ENCODE assay signal across 1 cellular context in the genomic region with DNA sequence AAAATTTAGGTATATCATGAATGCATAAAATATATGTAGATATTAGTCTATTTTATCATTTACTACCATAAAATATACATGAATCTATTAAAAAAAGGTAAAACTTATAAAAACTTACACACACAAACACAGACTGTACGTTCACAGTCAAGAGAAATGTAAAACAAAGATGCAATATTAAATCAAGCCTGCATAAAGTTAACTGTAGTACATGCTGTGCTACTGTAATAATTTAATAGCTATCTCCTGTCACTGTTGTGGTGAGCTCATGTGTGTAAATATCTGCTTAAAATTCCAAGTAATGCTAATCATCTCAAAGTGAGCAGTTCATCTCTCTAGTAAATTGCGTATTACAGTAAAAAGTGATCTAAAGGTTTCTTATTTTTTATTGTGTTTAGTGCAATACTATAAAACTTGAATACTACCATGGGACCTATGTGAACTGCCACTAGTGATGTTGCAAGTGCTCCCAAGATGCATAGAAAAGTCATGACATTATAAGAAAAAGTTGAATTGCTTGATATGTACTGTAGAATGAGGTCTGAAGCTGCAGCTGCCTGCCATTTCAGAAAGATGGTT.
TF ChIP-seq lines count a peak whose summit lies in the region.

No MANE protein-coding gene starts in this region.

TF ChIP-seq in HEK293, 187 proteins besides CTCF, POLR2A, EP300 and RAD21 (continued from another document and continues in another):
- no peak for TF ChIP-seq GLI4 (tag by site-specific recombination; IDR thresholded peaks at IDR 0.05)
- no peak for TF ChIP-seq ZNF341 (tag by site-specific recombination; IDR thresholded peaks at IDR 0.05; ENCODE audit: low read depth)
- no peak for TF ChIP-seq SCRT1 (tag by site-specific recombination; IDR thresholded peaks at IDR 0.05; ENCODE audit: borderline replicate concordance)
- 0 out of 2 replicates have a peak, but pooled peaks have one; percentile 7 for TF ChIP-seq FEZF1 (tag by site-specific recombination; IDR thresholded peaks at IDR 0.05)
- TF ChIP-seq, protein P1, sequence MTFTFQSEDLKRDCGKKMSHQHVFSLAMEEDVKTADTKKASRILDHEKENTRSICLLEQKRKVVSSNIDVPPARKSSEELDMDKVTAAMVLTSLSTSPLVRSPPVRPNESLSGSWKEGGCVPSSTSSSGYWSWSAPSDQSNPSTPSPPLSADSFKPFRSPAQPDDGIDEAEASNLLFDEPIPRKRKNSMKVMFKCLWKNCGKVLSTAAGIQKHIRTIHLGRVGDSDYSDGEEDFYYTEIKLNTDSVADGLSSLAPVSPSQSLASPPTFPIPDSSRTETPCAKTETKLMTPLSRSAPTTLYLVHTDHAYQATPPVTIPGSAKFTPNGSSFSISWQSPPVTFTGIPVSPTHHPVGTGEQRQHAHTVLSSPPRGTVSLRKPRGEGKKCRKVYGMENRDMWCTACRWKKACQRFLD (tag by site-specific recombination; IDR thresholded peaks at IDR 0.05), result no peak
- TF ChIP-seq ZNF510 (tag by site-specific recombination; IDR thresholded peaks at IDR 0.05; ENCODE audit: insufficient replicate concordance), result no peak
- TF ChIP-seq, protein P2, sequence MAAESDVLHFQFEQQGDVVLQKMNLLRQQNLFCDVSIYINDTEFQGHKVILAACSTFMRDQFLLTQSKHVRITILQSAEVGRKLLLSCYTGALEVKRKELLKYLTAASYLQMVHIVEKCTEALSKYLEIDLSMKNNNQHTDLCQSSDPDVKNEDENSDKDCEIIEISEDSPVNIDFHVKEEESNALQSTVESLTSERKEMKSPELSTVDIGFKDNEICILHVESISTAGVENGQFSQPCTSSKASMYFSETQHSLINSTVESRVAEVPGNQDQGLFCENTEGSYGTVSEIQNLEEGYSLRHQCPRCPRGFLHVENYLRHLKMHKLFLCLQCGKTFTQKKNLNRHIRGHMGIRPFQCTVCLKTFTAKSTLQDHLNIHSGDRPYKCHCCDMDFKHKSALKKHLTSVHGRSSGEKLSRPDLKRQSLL (tag by site-specific recombination; IDR thresholded peaks at IDR 0.05), result no peak
- TF ChIP-seq TCF7L2 (IDR thresholded peaks at IDR 0.05; ENCODE audit: borderline replicate concordance, low read depth, low read length), result no peak
- TF ChIP-seq ZNF544 (tag by site-specific recombination; IDR thresholded peaks at IDR 0.05), result no peak
- no peak for TF ChIP-seq KLF16 (tag by site-specific recombination; IDR thresholded peaks at IDR 0.05)
- TF ChIP-seq ZNF211 (tag by site-specific recombination; IDR thresholded peaks at IDR 0.05; ENCODE audit: low read depth), result no peak
- TF ChIP-seq ZBTB1 (tag by site-specific recombination; IDR thresholded peaks at IDR 0.05), result no peak
- TF ChIP-seq SETDB1 (IDR thresholded peaks at IDR 0.05; ENCODE audit: insufficient read length, low read length), result no peak
- TF ChIP-seq, protein P3, sequence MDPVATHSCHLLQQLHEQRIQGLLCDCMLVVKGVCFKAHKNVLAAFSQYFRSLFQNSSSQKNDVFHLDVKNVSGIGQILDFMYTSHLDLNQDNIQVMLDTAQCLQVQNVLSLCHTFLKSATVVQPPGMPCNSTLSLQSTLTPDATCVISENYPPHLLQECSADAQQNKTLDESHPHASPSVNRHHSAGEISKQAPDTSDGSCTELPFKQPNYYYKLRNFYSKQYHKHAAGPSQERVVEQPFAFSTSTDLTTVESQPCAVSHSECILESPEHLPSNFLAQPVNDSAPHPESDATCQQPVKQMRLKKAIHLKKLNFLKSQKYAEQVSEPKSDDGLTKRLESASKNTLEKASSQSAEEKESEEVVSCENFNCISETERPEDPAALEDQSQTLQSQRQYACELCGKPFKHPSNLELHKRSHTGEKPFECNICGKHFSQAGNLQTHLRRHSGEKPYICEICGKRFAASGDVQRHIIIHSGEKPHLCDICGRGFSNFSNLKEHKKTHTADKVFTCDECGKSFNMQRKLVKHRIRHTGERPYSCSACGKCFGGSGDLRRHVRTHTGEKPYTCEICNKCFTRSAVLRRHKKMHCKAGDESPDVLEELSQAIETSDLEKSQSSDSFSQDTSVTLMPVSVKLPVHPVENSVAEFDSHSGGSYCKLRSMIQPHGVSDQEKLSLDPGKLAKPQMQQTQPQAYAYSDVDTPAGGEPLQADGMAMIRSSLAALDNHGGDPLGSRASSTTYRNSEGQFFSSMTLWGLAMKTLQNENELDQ (tag by site-specific recombination; IDR thresholded peaks at IDR 0.05; ENCODE audit: low read depth), result no peak
- TF ChIP-seq ZNF202 (tag by site-specific recombination; IDR thresholded peaks at IDR 0.05; ENCODE audit: borderline replicate concordance), result no peak
- no peak for TF ChIP-seq SALL2 (tag by site-specific recombination; IDR thresholded peaks at IDR 0.05; ENCODE audit: borderline replicate concordance)
- TF ChIP-seq PRDM1 (tag by site-specific recombination; IDR thresholded peaks at IDR 0.05), result no peak
- no peak for TF ChIP-seq ZNF248 (tag by site-specific recombination; IDR thresholded peaks at IDR 0.05)
- 0 out of 2 replicates have a peak, but pooled peaks have one; percentile 46 for TF ChIP-seq ZNF37A (tag by site-specific recombination; IDR thresholded peaks at IDR 0.05)
- no peak for TF ChIP-seq ZNF501 (tag by site-specific recombination; IDR thresholded peaks at IDR 0.05)
- no peak for TF ChIP-seq BCL11B (tag by site-specific recombination; IDR thresholded peaks at IDR 0.05; ENCODE audit: low read depth)
- TF ChIP-seq ZFP37 (tag by site-specific recombination; IDR thresholded peaks at IDR 0.05), result no peak
- no peak for TF ChIP-seq ZNF76 (tag by site-specific recombination; IDR thresholded peaks at IDR 0.05; ENCODE audit: borderline replicate concordance, low read depth)
- TF ChIP-seq ZNF394 (tag by site-specific recombination; IDR thresholded peaks at IDR 0.05; ENCODE audit: borderline replicate concordance), result no peak
- TF ChIP-seq, protein P4, sequence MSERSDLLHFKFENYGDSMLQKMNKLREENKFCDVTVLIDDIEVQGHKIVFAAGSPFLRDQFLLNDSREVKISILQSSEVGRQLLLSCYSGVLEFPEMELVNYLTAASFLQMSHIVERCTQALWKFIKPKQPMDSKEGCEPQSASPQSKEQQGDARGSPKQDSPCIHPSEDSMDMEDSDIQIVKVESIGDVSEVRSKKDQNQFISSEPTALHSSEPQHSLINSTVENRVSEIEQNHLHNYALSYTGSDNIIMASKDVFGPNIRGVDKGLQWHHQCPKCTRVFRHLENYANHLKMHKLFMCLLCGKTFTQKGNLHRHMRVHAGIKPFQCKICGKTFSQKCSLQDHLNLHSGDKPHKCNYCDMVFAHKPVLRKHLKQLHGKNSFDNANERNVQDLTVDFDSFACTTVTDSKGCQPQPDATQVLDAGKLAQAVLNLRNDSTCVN (tag by site-specific recombination; optimal IDR thresholded peaks at IDR 0.05), result no peak
- TF ChIP-seq ZNF114 (tag by site-specific recombination; IDR thresholded peaks at IDR 0.05), result peak; percentile 44; the same call in 1 of the 2 replicates
- TF ChIP-seq ZNF274 (IDR thresholded peaks at IDR 0.05; ENCODE audit: low read length), result no peak
- no peak for TF ChIP-seq ZNF274 (tag by site-specific recombination; IDR thresholded peaks at IDR 0.05; ENCODE audit: borderline replicate concordance)
- no peak for TF ChIP-seq ZNF146 (tag by site-specific recombination; IDR thresholded peaks at IDR 0.05)
- TF ChIP-seq ZNF768 (tag by site-specific recombination; IDR thresholded peaks at IDR 0.05), result 0 out of 2 replicates have a peak, but pooled peaks have one; percentile 4
- TF ChIP-seq ZFP3 (tag by site-specific recombination; IDR thresholded peaks at IDR 0.05; ENCODE audit: low read depth), result no peak
- no peak for TF ChIP-seq WT1 (tag by site-specific recombination; IDR thresholded peaks at IDR 0.05)
- no peak for TF ChIP-seq ZXDB (tag by site-specific recombination; IDR thresholded peaks at IDR 0.05)
- peak; percentile 26; the same call in 1 of the 2 replicates for TF ChIP-seq ZNF174 (tag by site-specific recombination; IDR thresholded peaks at IDR 0.05)
- no peak for TF ChIP-seq ZNF366 (tag by site-specific recombination; conservative IDR thresholded peaks at IDR 0.05)
- TF ChIP-seq, protein P5, sequence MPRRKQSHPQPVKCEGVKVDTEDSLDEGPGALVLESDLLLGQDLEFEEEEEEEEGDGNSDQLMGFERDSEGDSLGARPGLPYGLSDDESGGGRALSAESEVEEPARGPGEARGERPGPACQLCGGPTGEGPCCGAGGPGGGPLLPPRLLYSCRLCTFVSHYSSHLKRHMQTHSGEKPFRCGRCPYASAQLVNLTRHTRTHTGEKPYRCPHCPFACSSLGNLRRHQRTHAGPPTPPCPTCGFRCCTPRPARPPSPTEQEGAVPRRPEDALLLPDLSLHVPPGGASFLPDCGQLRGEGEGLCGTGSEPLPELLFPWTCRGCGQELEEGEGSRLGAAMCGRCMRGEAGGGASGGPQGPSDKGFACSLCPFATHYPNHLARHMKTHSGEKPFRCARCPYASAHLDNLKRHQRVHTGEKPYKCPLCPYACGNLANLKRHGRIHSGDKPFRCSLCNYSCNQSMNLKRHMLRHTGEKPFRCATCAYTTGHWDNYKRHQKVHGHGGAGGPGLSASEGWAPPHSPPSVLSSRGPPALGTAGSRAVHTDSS (tag by site-specific recombination; IDR thresholded peaks at IDR 0.05), result peak; percentile 16; the same call in 1 of the 2 replicates
- no peak for TF ChIP-seq ZNF629 (tag by site-specific recombination; IDR thresholded peaks at IDR 0.05)
- no peak for TF ChIP-seq ZNF561 (tag by site-specific recombination; IDR thresholded peaks at IDR 0.05; ENCODE audit: borderline replicate concordance)
- TF ChIP-seq, protein P6, sequence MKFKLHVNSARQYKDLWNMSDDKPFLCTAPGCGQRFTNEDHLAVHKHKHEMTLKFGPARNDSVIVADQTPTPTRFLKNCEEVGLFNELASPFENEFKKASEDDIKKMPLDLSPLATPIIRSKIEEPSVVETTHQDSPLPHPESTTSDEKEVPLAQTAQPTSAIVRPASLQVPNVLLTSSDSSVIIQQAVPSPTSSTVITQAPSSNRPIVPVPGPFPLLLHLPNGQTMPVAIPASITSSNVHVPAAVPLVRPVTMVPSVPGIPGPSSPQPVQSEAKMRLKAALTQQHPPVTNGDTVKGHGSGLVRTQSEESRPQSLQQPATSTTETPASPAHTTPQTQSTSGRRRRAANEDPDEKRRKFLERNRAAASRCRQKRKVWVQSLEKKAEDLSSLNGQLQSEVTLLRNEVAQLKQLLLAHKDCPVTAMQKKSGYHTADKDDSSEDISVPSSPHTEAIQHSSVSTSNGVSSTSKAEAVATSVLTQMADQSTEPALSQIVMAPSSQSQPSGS (tag by site-specific recombination; IDR thresholded peaks at IDR 0.05; ENCODE audit: low read depth), result no peak
- TF ChIP-seq ZNF121 (tag by site-specific recombination; IDR thresholded peaks at IDR 0.05), result no peak
- TF ChIP-seq ZNF292 (tag by site-specific recombination; IDR thresholded peaks at IDR 0.05; ENCODE audit: borderline replicate concordance, low read depth), result no peak
- TF ChIP-seq ZNF23 (tag by site-specific recombination; IDR thresholded peaks at IDR 0.05; ENCODE audit: borderline replicate concordance), result no peak
- no peak for TF ChIP-seq ZNF10 (tag by site-specific recombination; IDR thresholded peaks at IDR 0.05)
- TF ChIP-seq, protein P7, sequence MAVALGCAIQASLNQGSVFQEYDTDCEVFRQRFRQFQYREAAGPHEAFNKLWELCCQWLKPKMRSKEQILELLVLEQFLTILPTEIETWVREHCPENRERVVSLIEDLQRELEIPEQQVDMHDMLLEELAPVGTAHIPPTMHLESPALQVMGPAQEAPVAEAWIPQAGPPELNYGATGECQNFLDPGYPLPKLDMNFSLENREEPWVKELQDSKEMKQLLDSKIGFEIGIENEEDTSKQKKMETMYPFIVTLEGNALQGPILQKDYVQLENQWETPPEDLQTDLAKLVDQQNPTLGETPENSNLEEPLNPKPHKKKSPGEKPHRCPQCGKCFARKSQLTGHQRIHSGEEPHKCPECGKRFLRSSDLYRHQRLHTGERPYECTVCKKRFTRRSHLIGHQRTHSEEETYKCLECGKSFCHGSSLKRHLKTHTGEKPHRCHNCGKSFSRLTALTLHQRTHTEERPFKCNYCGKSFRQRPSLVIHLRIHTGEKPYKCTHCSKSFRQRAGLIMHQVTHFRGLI (tag by site-specific recombination; IDR thresholded peaks at IDR 0.05), result no peak
- TF ChIP-seq KLF8 (tag by site-specific recombination; IDR thresholded peaks at IDR 0.05), result no peak
- no peak for TF ChIP-seq ZNF404 (tag by site-specific recombination; IDR thresholded peaks at IDR 0.05)
- TF ChIP-seq, protein P8, sequence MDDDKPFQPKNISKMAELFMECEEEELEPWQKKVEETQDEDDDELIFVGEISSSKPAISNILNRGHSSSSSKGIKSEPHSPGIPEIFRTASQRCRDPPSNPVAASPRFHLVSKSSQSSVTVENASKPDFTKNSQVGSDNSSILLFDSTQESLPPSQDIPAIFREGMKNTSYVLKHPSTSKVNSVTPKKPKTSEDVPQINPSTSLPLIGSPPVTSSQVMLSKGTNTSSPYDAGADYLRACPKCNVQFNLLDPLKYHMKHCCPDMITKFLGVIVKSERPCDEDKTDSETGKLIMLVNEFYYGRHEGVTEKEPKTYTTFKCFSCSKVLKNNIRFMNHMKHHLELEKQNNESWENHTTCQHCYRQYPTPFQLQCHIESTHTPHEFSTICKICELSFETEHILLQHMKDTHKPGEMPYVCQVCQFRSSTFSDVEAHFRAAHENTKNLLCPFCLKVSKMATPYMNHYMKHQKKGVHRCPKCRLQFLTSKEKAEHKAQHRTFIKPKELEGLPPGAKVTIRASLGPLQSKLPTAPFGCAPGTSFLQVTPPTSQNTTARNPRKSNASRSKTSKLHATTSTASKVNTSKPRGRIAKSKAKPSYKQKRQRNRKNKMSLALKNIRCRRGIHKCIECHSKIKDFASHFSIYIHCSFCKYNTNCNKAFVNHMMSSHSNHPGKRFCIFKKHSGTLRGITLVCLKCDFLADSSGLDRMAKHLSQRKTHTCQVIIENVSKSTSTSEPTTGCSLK (tag by site-specific recombination; IDR thresholded peaks at IDR 0.05), result 0 out of 2 replicates have a peak, but pooled peaks have one; percentile 21
- TF ChIP-seq ZNF169 (tag by site-specific recombination; IDR thresholded peaks at IDR 0.05), result peak; percentile 96
- TF ChIP-seq ZNF792 (tag by site-specific recombination; IDR thresholded peaks at IDR 0.05), result no peak
- TF ChIP-seq ZNF133 (tag by site-specific recombination; IDR thresholded peaks at IDR 0.05), result no peak
- TF ChIP-seq ZNF660 (tag by site-specific recombination; IDR thresholded peaks at IDR 0.05), result peak; percentile 18; the same call in 1 of the 2 replicates
- no peak for TF ChIP-seq ZBTB48 (tag by site-specific recombination; IDR thresholded peaks at IDR 0.05)
- no peak for TF ChIP-seq ZNF558 (tag by site-specific recombination; IDR thresholded peaks at IDR 0.05)
- no peak for TF ChIP-seq YY1 (tag by site-specific recombination; IDR thresholded peaks at IDR 0.05)
- TF ChIP-seq, protein P9, sequence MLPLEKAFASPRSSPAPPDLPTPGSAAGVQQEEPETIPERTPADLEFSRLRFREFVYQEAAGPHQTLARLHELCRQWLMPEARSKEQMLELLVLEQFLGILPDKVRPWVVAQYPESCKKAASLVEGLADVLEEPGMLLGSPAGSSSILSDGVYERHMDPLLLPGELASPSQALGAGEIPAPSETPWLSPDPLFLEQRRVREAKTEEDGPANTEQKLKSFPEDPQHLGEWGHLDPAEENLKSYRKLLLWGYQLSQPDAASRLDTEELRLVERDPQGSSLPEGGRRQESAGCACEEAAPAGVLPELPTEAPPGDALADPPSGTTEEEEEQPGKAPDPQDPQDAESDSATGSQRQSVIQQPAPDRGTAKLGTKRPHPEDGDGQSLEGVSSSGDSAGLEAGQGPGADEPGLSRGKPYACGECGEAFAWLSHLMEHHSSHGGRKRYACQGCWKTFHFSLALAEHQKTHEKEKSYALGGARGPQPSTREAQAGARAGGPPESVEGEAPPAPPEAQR (tag by site-specific recombination; IDR thresholded peaks at IDR 0.05), result peak; percentile 72; the same call in 1 of the 2 replicates
- no peak for TF ChIP-seq OSR2 (tag by site-specific recombination; IDR thresholded peaks at IDR 0.05)
